ENCODE assay signal across 8 cellular contexts in genomic region chr12:111812881-111813741, GRCh38. TPM values are rescaled to one million over a fixed set of nuclear protein-coding genes. Genes with fewer than 3 reads are reported as not detected.
DNase-seq lines count a peak whose midpoint lies in the region; ATAC-seq and TF ChIP-seq lines count a peak whose summit lies in the region.

No MANE protein-coding gene starts in this region.

- peak; percentile 100 for ATAC-seq in CD4-positive, alpha-beta T cell (ENCODE audit: poor library complexity)
- ATAC-seq in heart left ventricle, result peak; percentile 71 to 92 (median 90)
- peak; percentile 95 for ATAC-seq in aorta (ENCODE audit: low FRiP score)

- no peaks in the 10 kb centered on the region for H3K4me1 ChIP-seq in GM23248 (ENCODE audit: insufficient read depth)
- peaks cover 3% of the 10 kb centered on the region for H3K4me1 ChIP-seq in adipocyte (ENCODE audit: control insufficient read depth, insufficient read depth, low read length)
- peaks cover 0 to 8% (median 2%) of the 10 kb centered on the region in 12 donors for H3K4me1 ChIP-seq in heart left ventricle
- no peaks in the 10 kb centered on the region for H3K4me1 ChIP-seq in prostate gland (replicated peaks)
- H3K4me1 ChIP-seq in aorta (ENCODE audit: control insufficient read depth in 1 of 2, insufficient read depth in 2 of 2, low read length in 2 of 2), result no peaks in the 10 kb centered on the region

- no peaks in the 10 kb centered on the region for H3K9me3 ChIP-seq in CD4-positive, alpha-beta T cell (ENCODE audit: control insufficient read depth, low read length)
- H3K9me3 ChIP-seq in GM23248 (ENCODE audit: low read depth), result no peaks in the 10 kb centered on the region
- H3K9me3 ChIP-seq in adipocyte (ENCODE audit: control insufficient read depth, low read length), result no peaks in the 10 kb centered on the region
- H3K9me3 ChIP-seq in heart left ventricle, result no peaks in the 10 kb centered on the region
- no peaks in the 10 kb centered on the region for H3K9me3 ChIP-seq in prostate gland
- no peaks in the 10 kb centered on the region for H3K9me3 ChIP-seq in aorta (ENCODE audit: control insufficient read depth, low read length)

- no peaks in the 10 kb centered on the region for H3K9me3 Mint-ChIP-seq in CD4-positive, alpha-beta T cell

- no peaks in the 10 kb centered on the region for H4K20me1 ChIP-seq in GM23248 (ENCODE audit: insufficient read depth)

- CTCF ChIA-PET in CD4-positive, alpha-beta T cell (lab: Charles Lee), result interaction anchor here (0.7 to 1.2 kb wide), 3 partner anchors 13 to 46 kb away, joined by 3 to 4 read pairs (median 3); partner anchors contain the start of genes ALDH2 and MAPKAPK5

- in situ Hi-C loops in GM23248 (cut with MboI), result no loop called here

- no peak overlapping the region for H3K27ac ChIP-seq in CD4-positive, alpha-beta T cell (ENCODE audit: low read depth, low read length)
- no peak overlapping the region for H3K27ac ChIP-seq in GM23248
- H3K27ac ChIP-seq in heart left ventricle, result no peak overlapping the region
- H3K27ac ChIP-seq in prostate gland, result no peak overlapping the region
- no peak overlapping the region for H3K27ac ChIP-seq in aorta (ENCODE audit: low read depth in 1 of 2, low read length in 2 of 2)

- H3K27me3 Mint-ChIP-seq in CD4-positive, alpha-beta T cell, result no peaks in the 10 kb centered on the region

- no peaks in the 10 kb centered on the region for H3F3A ChIP-seq in GM23248 (ENCODE audit: insufficient read depth)

- TF ChIP-seq POLR2A in heart left ventricle (IDR thresholded peaks at IDR 0.05) (no peak), prostate gland (IDR thresholded peaks at IDR 0.05) (no peak)

- POLR2A ChIA-PET in CD4-positive, alpha-beta T cell (lab: Charles Lee), result interaction anchor here (0.8 to 2.0 kb wide), 4 partner anchors 28 to 128 kb away, joined by 3 to 18 read pairs (median 4); partner anchors contain the start of genes ACAD10, BRAP and MAPKAPK5

- intact Hi-C loops in CD4-positive, alpha-beta T cell (cut with DNase I, micrococcal nuclease), result loop anchor here (1.0 to 5.0 kb wide), 3 partner anchors 58 to 416 kb away; no protein-coding TSS in a partner anchor
- intact Hi-C loops in heart left ventricle (cut with DNase I), result loop anchor here (1.0 to 5.0 kb wide), 5 partner anchors 58 to 61 kb away; no protein-coding TSS in a partner anchor
- intact Hi-C loops in prostate gland (cut with DNase I), result loop anchor here (1.0 to 5.0 kb wide), 2 partner anchors 46 to 60 kb away; partner anchors contain the start of gene ALDH2
- intact Hi-C loops in aorta (cut with DNase I), result loop anchor here (1.0 to 5.0 kb wide), 2 partner anchors 60 to 61 kb away; no protein-coding TSS in a partner anchor

- H3K27ac Mint-ChIP-seq in CD4-positive, alpha-beta T cell, result no peak overlapping the region

- peak; percentile 90 for TF ChIP-seq CTCF in CD4-positive, alpha-beta T cell (IDR thresholded peaks at IDR 0.05)
- TF ChIP-seq CTCF in heart left ventricle (IDR thresholded peaks at IDR 0.05) (peak; percentile 67 to 88 (median 80)), prostate gland (IDR thresholded peaks at IDR 0.05) (peak; percentile 52 to 93 (median 86))

- H3K36me3 Mint-ChIP-seq in CD4-positive, alpha-beta T cell (ENCODE audit: low read depth), result no peaks in the 10 kb centered on the region

- H3K4me3 Mint-ChIP-seq in CD4-positive, alpha-beta T cell, result no peak overlapping the region

- peaks cover 6% of the 10 kb centered on the region for H3K4me1 Mint-ChIP-seq in CD4-positive, alpha-beta T cell (ENCODE audit: low read depth)

- no peak overlapping the region for H3K4me2 ChIP-seq in GM23248 (ENCODE audit: unreplicated experiment)

- H3K79me2 ChIP-seq in GM23248 (ENCODE audit: insufficient read depth), result no peaks in the 10 kb centered on the region

- H3K9ac ChIP-seq in GM23248 (no peak overlapping the region), adipocyte (ENCODE audit: low read length) (no peak overlapping the region)

- H3K4me3 ChIP-seq in GM23248 (no peak overlapping the region), adipocyte (ENCODE audit: low read length) (no peak overlapping the region), heart left ventricle (no peak overlapping the region), prostate gland (no peak overlapping the region), aorta (ENCODE audit: low read length in 2 of 2) (no peak overlapping the region)

- H3K36me3 ChIP-seq in GM23248 (ENCODE audit: low read depth) (no peaks in the 10 kb centered on the region), adipocyte (ENCODE audit: control insufficient read depth, insufficient read depth, low read length, severe bottlenecking) (peaks cover 18% of the 10 kb centered on the region), heart left ventricle (peaks cover 0 to 48% (median 30%) of the 10 kb centered on the region in 9 donors), prostate gland (peaks cover 0 to 12% of the 10 kb centered on the region in 2 donors), aorta (ENCODE audit: control insufficient read depth in 1 of 2, insufficient read depth in 2 of 2, low read length in 1 of 2) (no peaks in the 10 kb centered on the region)

- H2AFZ ChIP-seq in GM23248, result peak overlapping the region; percentile 49; the same call in 1 of the 2 replicates

- WGBS in GM23248 (ENCODE audit: low coverage in 1 of 2, low lambda C conversion rate in 2 of 2, missing lambda C conversion rate in 2 of 2), 2 experiments, result 4% methylated on average over 13 of the region's 13 CpGs
- 13 to 18% (median 15%) methylated on average over 13 of the region's 13 CpGs for WGBS in heart left ventricle, 4 donors
- 19% methylated on average over 13 of the region's 13 CpGs for WGBS in prostate gland
- WGBS in aorta, 2 donors, result 11% methylated on average over 13 of the region's 13 CpGs

- no peaks in the 10 kb centered on the region for H3K27me3 ChIP-seq in CD4-positive, alpha-beta T cell (ENCODE audit: control insufficient read depth, insufficient read depth, low read length)
- H3K27me3 ChIP-seq in GM23248 (replicated peaks; ENCODE audit: insufficient read depth) (0 out of 2 replicates have a peak, but pooled peaks cover 12% of the 10 kb centered on the region), adipocyte (replicated peaks; ENCODE audit: control insufficient read depth, insufficient read depth, low read length) (peaks cover 5% of the 10 kb centered on the region), heart left ventricle (no peaks in the 10 kb centered on the region), prostate gland (replicated peaks; ENCODE audit: insufficient read depth) (no peaks in the 10 kb centered on the region), aorta (ENCODE audit: control insufficient read depth in 1 of 2, insufficient read depth in 2 of 2, low read length in 1 of 2) (no peaks in the 10 kb centered on the region)

- H3K9me2 ChIP-seq in GM23248 (ENCODE audit: insufficient read depth), result no peaks in the 10 kb centered on the region

- peak; percentile 32 to 62 (median 44) for DNase-seq in CD4-positive, alpha-beta T cell
- DNase-seq in GM23248 (peak; percentile 93), NCI-H1694 (lab: John Stamatoyannopoulos, UW) (peak; percentile 77), T follicular helper cell (ENCODE audit: low read depth) (peak; percentile 44), adipocyte (ENCODE audit: low read depth) (peak; percentile 96), heart left ventricle (peak; percentile 69 to 80 (median 74)), prostate gland (ENCODE audit: low spot score) (peak; percentile 81), aorta (peak; percentile 77 to 83)

RNA-seq across cellular contexts. Expression of gene MAPKAPK5, which starts 28.9 kb away (rescaled TPM):
- total RNA-seq in CD4-positive, alpha-beta T cell, result 10 to 100 TPM; 62.2 to 63.6 TPM
- total RNA-seq in GM23248 (2014; rRNA removed; shearing (Covaris generic)), result 31.2 and 33.0 TPM in 2 replicates
- 23.1 and 25.3 TPM in 2 replicates for polyA plus RNA-seq in GM23248 (2016; fragmentation: Nextera tagmentation; extraction: Ambion mirVana)
- total RNA-seq in heart left ventricle, result 10 to 100 TPM; 20.2 to 28.7 (median 25.2) TPM
- polyA plus RNA-seq in heart left ventricle, result 10 to 100 TPM in 1 of 2 donors, 1 to 10 TPM in 1; 8.0 to 27.5 TPM
- 10 to 100 TPM; 48.5 to 80.6 TPM for total RNA-seq in prostate gland
- 10 to 100 TPM; 36.4 to 44.4 TPM for total RNA-seq in aorta
- polyA plus RNA-seq in aorta, result 10 to 100 TPM; 21.3 to 25.4 TPM

RNA-seq across cellular contexts. Expression of gene ALDH2, which starts 46.4 kb away (rescaled TPM):
- total RNA-seq in CD4-positive, alpha-beta T cell, result 1 to 10 TPM; 2.0 to 2.1 TPM
- total RNA-seq in GM23248 (2014; rRNA removed; shearing (Covaris generic)), result 21.7 and 22.3 TPM in 2 replicates
- 38.5 and 41.2 TPM in 2 replicates for polyA plus RNA-seq in GM23248 (2016; fragmentation: Nextera tagmentation; extraction: Ambion mirVana)
- total RNA-seq in heart left ventricle, result 100 to 1,000 TPM; 176 to 303 (median 260) TPM
- polyA plus RNA-seq in heart left ventricle, result 100 to 1,000 TPM; 135 to 176 TPM
- total RNA-seq in prostate gland, result 100 to 1,000 TPM; 107 to 164 TPM
- 100 to 1,000 TPM; 114 to 134 TPM for total RNA-seq in aorta
- 100 to 1,000 TPM in 1 of 2 donors, 10 to 100 TPM in 1; 91.2 to 135 TPM for polyA plus RNA-seq in aorta

Comparison
In these comparisons a context has a peak if more than half of its experiments do, and no peak if none do; other contexts are left out.
1. DNase-seq: peak in every context shown above with its lines; median percentile 96 in adipocyte; 93 in GM23248; 81 in prostate gland; 80 in aorta; 77 in NCI-H1694; 74 in heart left ventricle; 44 in CD4-positive, alpha-beta T cell; 44 in T follicular helper cell.